In genomic region chr12:53805067-53805466, GRCh38 we compare ENCODE assay signal across 35 cellular contexts. TPM values are rescaled to one million over a fixed set of nuclear protein-coding genes. Genes with fewer than 3 reads are reported as not detected.
DNase-seq lines count a peak whose midpoint lies in the region; ATAC-seq and TF ChIP-seq lines count a peak whose summit lies in the region.
"Had no signal": no experiment of that assay in that cellular context is flagged by ENCODE, and none has a peak within 500 bp of the region (broad histone marks: within the 10 kb centered on the region; RNA-seq: fewer than 3 reads in every experiment).

No MANE protein-coding gene starts in this region.

- no peak for TF ChIP-seq CTCF in 22Rv1 (IDR thresholded peaks at IDR 0.05)
- no peak for TF ChIP-seq CTCF in breast epithelium (IDR thresholded peaks at IDR 0.05)
- TF ChIP-seq CTCF in fibroblast of the aortic adventitia (IDR thresholded peaks at IDR 0.05; ENCODE audit: insufficient read depth, low read length): no peak
- no peak for TF ChIP-seq CTCF in GM20000 (IDR thresholded peaks at IDR 0.05; ENCODE audit: extremely low read depth, missing control alignments)
- no peak for TF ChIP-seq CTCF in type B pancreatic cell (conservative IDR thresholded peaks at IDR 0.05)

- H3K4me3 ChIP-seq in breast epithelium (no peak overlapping the region), fibroblast of the aortic adventitia (ENCODE audit: low read depth, low read length) (no peak overlapping the region)
- H3K4me3 ChIP-seq: gastroesophageal sphincter, SJSA1 had no signal

- no peak for TF ChIP-seq POLR2A in breast epithelium (IDR thresholded peaks at IDR 0.05)

- no peaks in the 10 kb centered on the region for H3K9me3 ChIP-seq in breast epithelium
- H3K9me3 ChIP-seq: gastroesophageal sphincter had no signal

- no peak overlapping the region for H3K4me3 Mint-ChIP-seq in type B pancreatic cell
- no peak overlapping the region for H3K4me3 Mint-ChIP-seq in stimulated activated memory B cell treated with anti-CD40 and anti-IgM and Interleukin-4, amounts not matched to agents 10 μg/mL and 1 μg/mL and 100 μg/mL, for 72 hours
- H3K4me3 Mint-ChIP-seq: activated naive CD8-positive, alpha-beta T cell; CD4-positive, alpha-beta memory T cell; IgD-negative memory B cell; nephron had no signal

- H3K27me3 Mint-ChIP-seq in type B pancreatic cell: no peaks in the 10 kb centered on the region
- H3K27me3 Mint-ChIP-seq in stimulated activated memory B cell treated with anti-CD40 and anti-IgM and Interleukin-4, amounts not matched to agents 10 μg/mL and 1 μg/mL and 100 μg/mL, for 72 hours: peaks cover 25% of the 10 kb centered on the region

- no peaks in the 10 kb centered on the region for H3K9me3 Mint-ChIP-seq in type B pancreatic cell
- H3K9me3 Mint-ChIP-seq in stimulated activated memory B cell treated with anti-CD40 and anti-IgM and Interleukin-4, amounts not matched to agents 10 μg/mL and 1 μg/mL and 100 μg/mL, for 72 hours: no peaks in the 10 kb centered on the region
- H3K9me3 Mint-ChIP-seq: IgD-negative memory B cell, nephron had no signal

- H3K27me3 ChIP-seq in breast epithelium: no peaks in the 10 kb centered on the region
- H3K27me3 ChIP-seq: SJSA1 had no signal

- H3K4me1 Mint-ChIP-seq in type B pancreatic cell (ENCODE audit: unreplicated experiment): peaks cover 7% of the 10 kb centered on the region
- H3K4me1 Mint-ChIP-seq in stimulated activated memory B cell treated with anti-CD40 and anti-IgM and Interleukin-4, amounts not matched to agents 10 μg/mL and 1 μg/mL and 100 μg/mL, for 72 hours: no peaks in the 10 kb centered on the region
- H3K4me1 Mint-ChIP-seq: CD4-positive, alpha-beta memory T cell; IgD-negative memory B cell had no signal

- peak overlapping the region; percentile 77 for H3K27ac ChIP-seq in 22Rv1
- H3K27ac ChIP-seq in breast epithelium: peak overlapping the region; percentile 12 to 55
- H3K27ac ChIP-seq: gastroesophageal sphincter, SJSA1 had no signal

- no peak for ATAC-seq in HG03139 (IDR thresholded peaks at IDR 0.05; ENCODE audit: unreplicated experiment)
- ATAC-seq in stimulated activated memory B cell treated with anti-CD40 and anti-IgM and Interleukin-4, amounts not matched to agents 10 μg/mL and 1 μg/mL and 100 μg/mL, for 72 hours: no peak
- ATAC-seq: gastroesophageal sphincter, left cardiac atrium had no signal

- no peak overlapping the region for H3K27ac Mint-ChIP-seq in type B pancreatic cell
- no peak overlapping the region for H3K27ac Mint-ChIP-seq in stimulated activated memory B cell treated with anti-CD40 and anti-IgM and Interleukin-4, amounts not matched to agents 10 μg/mL and 1 μg/mL and 100 μg/mL, for 72 hours
- H3K27ac Mint-ChIP-seq: activated naive CD8-positive, alpha-beta T cell; CD4-positive, alpha-beta memory T cell; IgD-negative memory B cell; nephron had no signal

- intact Hi-C loops in breast epithelium (cut with DNase I; ENCODE audit: low total_unique reads): no loop called here

- DNase-seq in ELR (ENCODE audit: low read depth) (peak; percentile 54), breast epithelium (ENCODE audit: low spot score in 2 of 2) (no peak), fibroblast of the aortic adventitia (ENCODE audit: low read depth) (peak; percentile 39), GM20000 (ENCODE audit: low spot score) (no peak), type B pancreatic cell (ENCODE audit: extremely low spot score, unreplicated experiment) (no peak)
- DNase-seq: 8988T; activated CD4-positive, alpha-beta T cell treated with anti-CD3 and anti-CD28 coated beads, Interleukin-2, amount 50 U/mL, for 1 hour; activated CD4-positive, CD25-positive, alpha-beta regulatory T cell; activated effector memory CD4-positive, alpha-beta T cell treated with Interleukin-2 at 50 U/mL for 16 hours; activated T-cell treated with anti-CD3 and anti-CD28 coated beads, Interleukin-2, amount 50 U/mL, for 1 hour; AML-193; aorta; caudate nucleus; CD4-positive, alpha-beta memory T cell; DMS 273 treated with DMSO at 0.1 percent for 48 hours; hippocampal formation; left cardiac atrium; NCI-H1092 treated with DMSO at 0.1 percent for 48 hours; NCI-H1694 treated with DMSO at 0.1 percent for 48 hours; NCI-H2171; RPMI8226; stimulated activated naive CD4-positive, alpha-beta T cell; T-helper 1 cell had no signal

- H3K36me3 Mint-ChIP-seq in type B pancreatic cell: no peaks in the 10 kb centered on the region
- no peaks in the 10 kb centered on the region for H3K36me3 Mint-ChIP-seq in stimulated activated memory B cell treated with anti-CD40 and anti-IgM and Interleukin-4, amounts not matched to agents 10 μg/mL and 1 μg/mL and 100 μg/mL, for 72 hours
- H3K36me3 Mint-ChIP-seq: activated naive CD8-positive, alpha-beta T cell; CD4-positive, alpha-beta memory T cell; IgD-negative memory B cell had no signal

- H3K36me3 ChIP-seq in breast epithelium: no peaks in the 10 kb centered on the region
- H3K36me3 ChIP-seq: gastroesophageal sphincter, SJSA1 had no signal

- no peaks in the 10 kb centered on the region for H3K4me1 ChIP-seq in breast epithelium
- H3K4me1 ChIP-seq: gastroesophageal sphincter had no signal

RNA-seq across cellular contexts. Expression of gene CISTR, which starts 53.3 kb away (rescaled TPM):
- total RNA-seq in breast epithelium (not detected), fibroblast of the aortic adventitia (ENCODE audit: low replicate concordance) (not detected in 2 replicates), type B pancreatic cell (ENCODE audit: low replicate concordance) (not detected in 2 replicates)
- total RNA-seq: aorta; CD4-positive, alpha-beta memory T cell; G401; NCI-H460; osteocyte; SJSA1; ureter had no signal

Comparison
In these comparisons a context has a peak if more than half of its experiments do, and no peak if none do; other contexts are left out.
1. DNase-seq: peak in ELR (single experiment) and fibroblast of the aortic adventitia (single experiment); none in breast epithelium (0 of 2), GM20000 (single experiment) and type B pancreatic cell (single experiment).